ENCODE assay signal across 19 cellular contexts in genomic region chr12:68393398-68393797, GRCh38.
"Had no signal": no experiment of that assay in that cellular context is flagged by ENCODE, and none has a peak within 500 bp of the region (broad histone marks: within the 10 kb centered on the region; RNA-seq: fewer than 3 reads in every experiment).

No MANE protein-coding gene starts in this region.

- H3K36me3 ChIP-seq: cardiac muscle cell, esophagus muscularis mucosa, left lung, suprapubic skin had no signal

- H3K4me3 ChIP-seq: cardiac muscle cell, esophagus muscularis mucosa, hepatocyte, left lung, skin epidermis, suprapubic skin had no signal

- H3K27ac ChIP-seq: cardiac muscle cell, esophagus muscularis mucosa, hepatocyte, left lung, skin epidermis, suprapubic skin had no signal

- H3K9me3 ChIP-seq: suprapubic skin had no signal

- H3K27me3 ChIP-seq: cardiac muscle cell, esophagus muscularis mucosa, hepatocyte, left lung, suprapubic skin had no signal

- H3K4me1 ChIP-seq: esophagus muscularis mucosa, suprapubic skin had no signal

- ATAC-seq: activated CD8-positive, alpha-beta T cell treated with anti-CD3 and anti-CD28 coated beads, Interleukin-2, amount 10 ng/mL, durations not matched to agents 7 days and 5 days; left lung had no signal

- DNase-seq: activated B cell treated with CpG ODN at 0.5 μM for 24 hours; activated CD4-positive, alpha-beta T cell treated with anti-CD3 and anti-CD28 coated beads, Interleukin-2, amount 10 ng/mL, durations not matched to agents 24 days and 14 days; activated CD8-positive, alpha-beta memory T cell treated with anti-CD3 and anti-CD28 coated beads, Interleukin-2, amount 50 U/mL, for 4 hours; activated CD8-positive, alpha-beta T cell treated with anti-CD3 and anti-CD28 coated beads, Interleukin-2, amount 10 ng/mL, durations not matched to agents 7 days and 5 days; activated effector memory CD4-positive, alpha-beta T cell treated with anti-CD3 and anti-CD28 coated beads, Interleukin-2, amount 50 U/mL, for 16 hours; activated T-cell treated with anti-CD3 and anti-CD28 coated beads, Interleukin-2, amount 50 U/mL, for 48 hours; islet precursor cell; left lung; naive B cell; posterior cingulate gyrus; stimulated activated CD4-positive, alpha-beta T cell treated with anti-CD3 and anti-CD28 coated beads, Interleukin-4, amount 100 ng/mL, for 24 hours; T-helper 1 cell; T1000; trophoblast cell had no signal
